ENCODE assay signal across 27 cellular contexts in genomic region chr1:5574641-5575040, GRCh38.
"Had no signal": no experiment of that assay in that cellular context is flagged by ENCODE, and none has a peak within 500 bp of the region (broad histone marks: within the 10 kb centered on the region; RNA-seq: fewer than 3 reads in every experiment).

No MANE protein-coding gene starts in this region.

- H3K4me3 ChIP-seq: dorsolateral prefrontal cortex, heart left ventricle, left ventricle myocardium inferior, psoas muscle, tibial nerve had no signal

- H3K27ac ChIP-seq: dorsolateral prefrontal cortex, foreskin keratinocyte, heart left ventricle, left ventricle myocardium inferior, parathyroid adenoma, psoas muscle, tibial nerve, WERI-Rb-1 had no signal

- H2AFZ ChIP-seq: parathyroid adenoma had no signal

- H3K4me3 Mint-ChIP-seq: activated naive CD8-positive, alpha-beta T cell; effector memory CD8-positive, alpha-beta T cell; immature natural killer cell; naive B cell had no signal

- H3K9me3 ChIP-seq: psoas muscle had no signal

- H3K36me3 ChIP-seq: heart left ventricle, left ventricle myocardium inferior, tibial nerve, WERI-Rb-1 had no signal

- H3K4me1 Mint-ChIP-seq: immature natural killer cell, naive B cell had no signal

- DNase-seq: activated CD4-positive, alpha-beta T cell treated with anti-CD3 and anti-CD28 coated beads for 48 hours; activated CD4-positive, alpha-beta T cell treated with anti-CD3 and anti-CD28 coated beads, Interleukin-2, amount 50 U/mL, for 48 hours; activated effector memory CD4-positive, alpha-beta T cell treated with Interleukin-2 at 50 U/mL for 16 hours; activated naive CD4-positive, alpha-beta T cell treated with Interleukin-2 at 50 U/mL for 16 hours; activated T-cell treated with anti-CD3 and anti-CD28 coated beads for 4 hours; anterior cingulate cortex; dorsolateral prefrontal cortex; effector memory CD8-positive, alpha-beta T cell; foreskin keratinocyte; heart left ventricle; hypothalamus; immature natural killer cell; left ventricle myocardium inferior; naive B cell; nucleus accumbens; psoas muscle; right cardiac atrium; stimulated activated CD4-positive, alpha-beta T cell treated with anti-CD3 and anti-CD28 coated beads, Interleukin-15, amount 100 ng/mL, for 24 hours; stimulated activated CD4-positive, alpha-beta T cell treated with anti-CD3 and anti-CD28 coated beads, Interleukin-2, amount 100 ng/mL, for 24 hours; stimulated activated naive CD4-positive, alpha-beta T cell; T-helper 1 cell; T-helper 9 cell; WERI-Rb-1 had no signal

- H3K4me1 ChIP-seq: foreskin keratinocyte, heart left ventricle, left ventricle myocardium inferior, parathyroid adenoma, psoas muscle, tibial nerve had no signal

- H3K9ac ChIP-seq: parathyroid adenoma had no signal

- ATAC-seq: activated CD4-positive, CD25-positive, alpha-beta regulatory T cell treated with anti-CD3 and anti-CD28 coated beads, Interleukin-2, amount 50 U/mL, for 24 hours; effector memory CD8-positive, alpha-beta T cell; foreskin keratinocyte; heart left ventricle; psoas muscle; right cardiac atrium had no signal

- H3K79me2 ChIP-seq: parathyroid adenoma had no signal

- H3K27me3 ChIP-seq: foreskin keratinocyte, tibial nerve had no signal

- H3K27ac Mint-ChIP-seq: activated naive CD8-positive, alpha-beta T cell; effector memory CD8-positive, alpha-beta T cell; naive B cell had no signal

- H3K36me3 Mint-ChIP-seq: activated naive CD8-positive, alpha-beta T cell; immature natural killer cell had no signal
